ENCODE assay signal across 20 cellular contexts in genomic region chr22:17152971-17153370, GRCh38.
"Had no signal": no experiment of that assay in that cellular context is flagged by ENCODE, and none has a peak within 500 bp of the region (broad histone marks: within the 10 kb centered on the region; RNA-seq: fewer than 3 reads in every experiment).

No MANE protein-coding gene starts in this region.

- DNase-seq: activated CD4-positive, alpha-beta T cell treated with anti-CD3 and anti-CD28 coated beads, Interleukin-2, amount 50 U/mL, for 1 hour; activated CD8-positive, alpha-beta memory T cell treated with anti-CD3 and anti-CD28 coated beads, Interleukin-2, amount 50 U/mL, for 4 hours; activated naive CD4-positive, alpha-beta T cell treated with anti-CD3 and anti-CD28 coated beads for 36 hours; activated naive CD8-positive, alpha-beta T cell treated with anti-CD3 and anti-CD28 coated beads, Interleukin-2, amount 50 U/mL, for 24 hours; activated T-cell treated with anti-CD3 and anti-CD28 coated beads, Interleukin-2, amount 50 U/mL, for 4 hours; anterior cingulate cortex; brain microvascular endothelial cell; effector CD8-positive, alpha-beta T cell; esophagus squamous epithelium; left cardiac atrium; nephron progenitor cell; nucleus accumbens; stimulated activated CD4-positive, alpha-beta T cell treated with anti-CD3 and anti-CD28 coated beads, Interleukin-2, amount 100 ng/mL, for 24 hours; stimulated activated naive CD8-positive, alpha-beta T cell treated with anti-CD3 and anti-CD28 coated beads, Interleukin-15, Interleukin-2, amounts not matched to agents 100 U/mL and 50 U/mL, for 24 hours; substantia nigra; T1000; tibial artery had no signal

- H3K4me3 ChIP-seq: esophagus squamous epithelium, hepatocyte, lung, tibial artery had no signal

- H3K4me2 ChIP-seq: hepatocyte had no signal

- FAIRE-seq: urothelium cell line had no signal

- H3K36me3 ChIP-seq: brain microvascular endothelial cell had no signal

- H3K27ac ChIP-seq: brain microvascular endothelial cell, hepatocyte, tibial artery had no signal

- H2AFZ ChIP-seq: hepatocyte had no signal

- H3K9me3 ChIP-seq: esophagus squamous epithelium, tibial artery had no signal

- H3K27me3 ChIP-seq: brain microvascular endothelial cell, esophagus squamous epithelium, hepatocyte, tibial artery had no signal

- ATAC-seq: activated naive CD8-positive, alpha-beta T cell treated with anti-CD3 and anti-CD28 coated beads, Interleukin-2, amount 50 U/mL, for 24 hours; activated T-cell treated with anti-CD3 and anti-CD28 coated beads, Interleukin-2, amount 50 U/mL, for 4 hours; stimulated activated naive CD8-positive, alpha-beta T cell treated with anti-CD3 and anti-CD28 coated beads, Interleukin-15, Interleukin-2, amounts not matched to agents 100 U/mL and 50 U/mL, for 24 hours had no signal
